In genomic region chr12:39752482-39753147, GRCh38 we compare ENCODE assay signal across 15 cellular contexts.
"Had no signal": no experiment of that assay in that cellular context is flagged by ENCODE, and none has a peak within 500 bp of the region (broad histone marks: within the 10 kb centered on the region; RNA-seq: fewer than 3 reads in every experiment).

No MANE protein-coding gene starts in this region.

- H3K27me3 ChIP-seq: foreskin keratinocyte, transverse colon had no signal

- H3K9me3 ChIP-seq: lower lobe of right lung, transverse colon had no signal

- H3K4me3 ChIP-seq: lower lobe of right lung, transverse colon had no signal

- DNase-seq: activated CD4-positive, alpha-beta memory T cell treated with anti-CD3 and anti-CD28 coated beads, Interleukin-2, amount 10 ng/mL, durations not matched to agents 7 days and 5 days; activated CD4-positive, alpha-beta T cell treated with anti-CD3 and anti-CD28 coated beads, Interleukin-2, amount 10 ng/mL, durations not matched to agents 24 days and 14 days; activated effector memory CD4-positive, alpha-beta T cell treated with anti-CD3 and anti-CD28 coated beads, Interleukin-2, amount 50 U/mL, for 16 hours; activated naive CD4-positive, alpha-beta T cell treated with anti-CD3 and anti-CD28 coated beads, Interleukin-2, amount 10 ng/mL, durations not matched to agents 7 days and 5 days; aorta; effector CD8-positive, alpha-beta T cell; foreskin keratinocyte; kidney; lower lobe of right lung; naive B cell; posterior cingulate gyrus; stimulated activated CD4-positive, alpha-beta T cell treated with anti-CD3 and anti-CD28 coated beads, Interleukin-2, amount 100 ng/mL, for 48 hours; stimulated activated CD8-positive, alpha-beta memory T cell treated with anti-CD3 and anti-CD28 coated beads, Interleukin-4, amount 100 ng/mL, for 48 hours; stimulated activated naive B cell treated with anti-CD40 and anti-IgM and Interleukin-4, amounts not matched to agents 10 μg/mL and 1 μg/mL and 100 μg/mL, for 72 hours; transverse colon had no signal

- H3K36me3 ChIP-seq: lower lobe of right lung, transverse colon had no signal

- H3K27ac ChIP-seq: foreskin keratinocyte, lower lobe of right lung, transverse colon had no signal

- H3K4me1 ChIP-seq: foreskin keratinocyte, lower lobe of right lung, transverse colon had no signal
